ENCODE assay signal across 1 cellular context in the genomic region with DNA sequence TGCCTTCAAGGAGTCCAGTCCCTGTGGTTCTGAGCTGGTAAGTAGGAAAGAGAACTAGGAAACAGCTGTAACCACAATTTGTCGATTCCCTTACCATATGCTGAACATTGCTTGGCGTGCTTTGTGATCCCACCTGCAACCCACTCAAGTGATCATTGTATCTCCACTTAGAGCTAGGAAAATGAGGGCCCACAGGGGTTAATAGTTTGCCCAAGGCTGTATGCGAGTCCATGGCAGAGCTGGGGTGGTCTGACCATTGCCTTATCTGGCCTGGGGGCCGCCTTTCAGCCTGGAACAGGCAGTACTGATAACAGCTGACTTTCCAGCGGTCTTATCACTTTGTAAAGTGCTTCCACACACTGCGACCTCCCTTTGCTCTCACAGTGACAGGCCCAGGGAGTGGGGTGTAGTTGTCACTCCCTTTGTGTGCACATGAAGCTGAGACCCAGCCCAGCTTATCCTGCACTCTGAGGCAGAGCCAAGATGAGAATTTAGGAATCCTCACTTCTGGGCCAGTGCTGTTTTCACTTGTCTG.
A peak's percentile ranks its signal among the peaks of the same experiment; 100 is the strongest.
TF ChIP-seq lines count a peak whose summit lies in the region.

No MANE protein-coding gene starts in this region.

TF ChIP-seq in K562, 482 proteins besides CTCF, POLR2A, EP300 and RAD21 (continued from another document and continues in another):
- TF ChIP-seq, protein P1, sequence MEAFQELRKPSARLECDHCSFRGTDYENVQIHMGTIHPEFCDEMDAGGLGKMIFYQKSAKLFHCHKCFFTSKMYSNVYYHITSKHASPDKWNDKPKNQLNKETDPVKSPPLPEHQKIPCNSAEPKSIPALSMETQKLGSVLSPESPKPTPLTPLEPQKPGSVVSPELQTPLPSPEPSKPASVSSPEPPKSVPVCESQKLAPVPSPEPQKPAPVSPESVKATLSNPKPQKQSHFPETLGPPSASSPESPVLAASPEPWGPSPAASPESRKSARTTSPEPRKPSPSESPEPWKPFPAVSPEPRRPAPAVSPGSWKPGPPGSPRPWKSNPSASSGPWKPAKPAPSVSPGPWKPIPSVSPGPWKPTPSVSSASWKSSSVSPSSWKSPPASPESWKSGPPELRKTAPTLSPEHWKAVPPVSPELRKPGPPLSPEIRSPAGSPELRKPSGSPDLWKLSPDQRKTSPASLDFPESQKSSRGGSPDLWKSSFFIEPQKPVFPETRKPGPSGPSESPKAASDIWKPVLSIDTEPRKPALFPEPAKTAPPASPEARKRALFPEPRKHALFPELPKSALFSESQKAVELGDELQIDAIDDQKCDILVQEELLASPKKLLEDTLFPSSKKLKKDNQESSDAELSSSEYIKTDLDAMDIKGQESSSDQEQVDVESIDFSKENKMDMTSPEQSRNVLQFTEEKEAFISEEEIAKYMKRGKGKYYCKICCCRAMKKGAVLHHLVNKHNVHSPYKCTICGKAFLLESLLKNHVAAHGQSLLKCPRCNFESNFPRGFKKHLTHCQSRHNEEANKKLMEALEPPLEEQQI (IDR thresholded peaks at IDR 0.05): 0 out of 2 replicates have a peak, but pooled peaks have one; percentile 22
- TF ChIP-seq ESRRA (IDR thresholded peaks at IDR 0.05; ENCODE audit: borderline replicate concordance, low read depth) (peak; percentile 50; the same call in 1 of the 2 replicates), DEAF1 (CRISPR knock-in tag; IDR thresholded peaks at IDR 0.05) (0 out of 2 replicates have a peak, but pooled peaks have one; percentile 8), EP400 (IDR thresholded peaks at IDR 0.05) (peak; percentile 28; the same call in 1 of the 2 replicates), CHD1 (IDR thresholded peaks at IDR 0.05; ENCODE audit: low read length) (no peak), MXI1 (IDR thresholded peaks at IDR 0.05; ENCODE audit: low read depth, low read length) (0 out of 2 replicates have a peak, but pooled peaks have one; percentile 51), SMARCB1 (IDR thresholded peaks at IDR 0.05; ENCODE audit: insufficient read length, low read depth) (no peak), ZNF23 (CRISPR knock-in tag; IDR thresholded peaks at IDR 0.05) (no peak), ZSCAN29 (IDR thresholded peaks at IDR 0.05) (no peak), RUNX1 (IDR thresholded peaks at IDR 0.05; ENCODE audit: low read depth) (peak; percentile 70), MAZ (CRISPR knock-in tag; conservative IDR thresholded peaks at IDR 0.05 in 1 of 2, IDR thresholded peaks at IDR 0.05 in 1 of 2) (peak; percentile 62 to 81; a peak in 3 of 4 replicates), FOXA1 (IDR thresholded peaks at IDR 0.05; ENCODE audit: borderline replicate concordance) (no peak), GTF2A2 (tag; IDR thresholded peaks at IDR 0.05) (no peak), STAT6 (CRISPR knock-in tag; IDR thresholded peaks at IDR 0.05) (0 out of 2 replicates have a peak, but pooled peaks have one; percentile 43), ZKSCAN1 (IDR thresholded peaks at IDR 0.05; ENCODE audit: low read depth, low read length) (0 out of 2 replicates have a peak, but pooled peaks have one; percentile 42), CBX2 (IDR thresholded peaks at IDR 0.05; ENCODE audit: insufficient read depth, low read length, poor library complexity, severe bottlenecking) (no peak), TEAD1 (CRISPR knock-in tag; IDR thresholded peaks at IDR 0.05) (no peak; a peak in 1 of 4 replicates), CBFA2T3 (IDR thresholded peaks at IDR 0.05) (peak; percentile 96), FIP1L1 (IDR thresholded peaks at IDR 0.05; ENCODE audit: low read depth, low read length, poor library complexity, severe bottlenecking) (no peak), NCOA1 (IDR thresholded peaks at IDR 0.05; ENCODE audit: low read depth) (peak; percentile 57; the same call in 1 of the 2 replicates), CREB3L1 (IDR thresholded peaks at IDR 0.05; ENCODE audit: borderline replicate concordance, low read depth) (peak; percentile 36; the same call in 1 of the 2 replicates), MYNN (IDR thresholded peaks at IDR 0.05) (peak; percentile 90; the same call in 1 of the 2 replicates), MYNN (CRISPR knock-in tag; IDR thresholded peaks at IDR 0.05) (no peak), ZNF24 (IDR thresholded peaks at IDR 0.05) (peak; percentile 28; the same call in 1 of the 2 replicates), STAT5A (IDR thresholded peaks at IDR 0.05; ENCODE audit: borderline replicate concordance, low read length) (peak; percentile 74; the same call in 1 of the 2 replicates), SIX5 (IDR thresholded peaks at IDR 0.05; ENCODE audit: borderline replicate concordance in 1 of 2, insufficient read depth in 1 of 2, low read depth in 1 of 2, low read length in 2 of 2) (no peak), CBFA2T2 (conservative IDR thresholded peaks at IDR 0.05) (peak; percentile 93), HOXB6 (CRISPR knock-in tag; IDR thresholded peaks at IDR 0.05; ENCODE audit: borderline replicate concordance) (no peak), ZC3H11A (IDR thresholded peaks at IDR 0.05; ENCODE audit: low read depth, low read length) (no peak), SAP30 (IDR thresholded peaks at IDR 0.05; ENCODE audit: borderline replicate concordance, insufficient read depth, low read depth, low read length, poor library complexity, severe bottlenecking) (peak; percentile 63)
- TF ChIP-seq, protein P2, sequence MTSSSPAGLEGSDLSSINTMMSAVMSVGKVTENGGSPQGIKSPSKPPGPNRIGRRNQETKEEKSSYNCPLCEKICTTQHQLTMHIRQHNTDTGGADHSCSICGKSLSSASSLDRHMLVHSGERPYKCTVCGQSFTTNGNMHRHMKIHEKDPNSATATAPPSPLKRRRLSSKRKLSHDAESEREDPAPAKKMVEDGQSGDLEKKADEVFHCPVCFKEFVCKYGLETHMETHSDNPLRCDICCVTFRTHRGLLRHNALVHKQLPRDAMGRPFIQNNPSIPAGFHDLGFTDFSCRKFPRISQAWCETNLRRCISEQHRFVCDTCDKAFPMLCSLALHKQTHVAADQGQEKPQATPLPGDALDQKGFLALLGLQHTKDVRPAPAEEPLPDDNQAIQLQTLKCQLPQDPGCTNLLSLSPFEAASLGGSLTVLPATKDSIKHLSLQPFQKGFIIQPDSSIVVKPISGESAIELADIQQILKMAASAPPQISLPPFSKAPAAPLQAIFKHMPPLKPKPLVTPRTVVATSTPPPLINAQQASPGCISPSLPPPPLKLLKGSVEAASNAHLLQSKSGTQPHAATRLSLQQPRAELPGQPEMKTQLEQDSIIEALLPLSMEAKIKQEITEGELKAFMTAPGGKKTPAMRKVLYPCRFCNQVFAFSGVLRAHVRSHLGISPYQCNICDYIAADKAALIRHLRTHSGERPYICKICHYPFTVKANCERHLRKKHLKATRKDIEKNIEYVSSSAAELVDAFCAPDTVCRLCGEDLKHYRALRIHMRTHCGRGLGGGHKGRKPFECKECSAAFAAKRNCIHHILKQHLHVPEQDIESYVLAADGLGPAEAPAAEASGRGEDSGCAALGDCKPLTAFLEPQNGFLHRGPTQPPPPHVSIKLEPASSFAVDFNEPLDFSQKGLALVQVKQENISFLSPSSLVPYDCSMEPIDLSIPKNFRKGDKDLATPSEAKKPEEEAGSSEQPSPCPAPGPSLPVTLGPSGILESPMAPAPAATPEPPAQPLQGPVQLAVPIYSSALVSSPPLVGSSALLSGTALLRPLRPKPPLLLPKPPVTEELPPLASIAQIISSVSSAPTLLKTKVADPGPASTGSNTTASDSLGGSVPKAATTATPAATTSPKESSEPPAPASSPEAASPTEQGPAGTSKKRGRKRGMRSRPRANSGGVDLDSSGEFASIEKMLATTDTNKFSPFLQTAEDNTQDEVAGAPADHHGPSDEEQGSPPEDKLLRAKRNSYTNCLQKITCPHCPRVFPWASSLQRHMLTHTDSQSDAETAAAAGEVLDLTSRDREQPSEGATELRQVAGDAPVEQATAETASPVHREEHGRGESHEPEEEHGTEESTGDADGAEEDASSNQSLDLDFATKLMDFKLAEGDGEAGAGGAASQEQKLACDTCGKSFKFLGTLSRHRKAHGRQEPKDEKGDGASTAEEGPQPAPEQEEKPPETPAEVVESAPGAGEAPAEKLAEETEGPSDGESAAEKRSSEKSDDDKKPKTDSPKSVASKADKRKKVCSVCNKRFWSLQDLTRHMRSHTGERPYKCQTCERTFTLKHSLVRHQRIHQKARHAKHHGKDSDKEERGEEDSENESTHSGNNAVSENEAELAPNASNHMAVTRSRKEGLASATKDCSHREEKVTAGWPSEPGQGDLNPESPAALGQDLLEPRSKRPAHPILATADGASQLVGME (CRISPR knock-in tag; IDR thresholded peaks at IDR 0.05): 0 out of 2 replicates have a peak, but pooled peaks have one; percentile 24
- TF ChIP-seq, protein P3, sequence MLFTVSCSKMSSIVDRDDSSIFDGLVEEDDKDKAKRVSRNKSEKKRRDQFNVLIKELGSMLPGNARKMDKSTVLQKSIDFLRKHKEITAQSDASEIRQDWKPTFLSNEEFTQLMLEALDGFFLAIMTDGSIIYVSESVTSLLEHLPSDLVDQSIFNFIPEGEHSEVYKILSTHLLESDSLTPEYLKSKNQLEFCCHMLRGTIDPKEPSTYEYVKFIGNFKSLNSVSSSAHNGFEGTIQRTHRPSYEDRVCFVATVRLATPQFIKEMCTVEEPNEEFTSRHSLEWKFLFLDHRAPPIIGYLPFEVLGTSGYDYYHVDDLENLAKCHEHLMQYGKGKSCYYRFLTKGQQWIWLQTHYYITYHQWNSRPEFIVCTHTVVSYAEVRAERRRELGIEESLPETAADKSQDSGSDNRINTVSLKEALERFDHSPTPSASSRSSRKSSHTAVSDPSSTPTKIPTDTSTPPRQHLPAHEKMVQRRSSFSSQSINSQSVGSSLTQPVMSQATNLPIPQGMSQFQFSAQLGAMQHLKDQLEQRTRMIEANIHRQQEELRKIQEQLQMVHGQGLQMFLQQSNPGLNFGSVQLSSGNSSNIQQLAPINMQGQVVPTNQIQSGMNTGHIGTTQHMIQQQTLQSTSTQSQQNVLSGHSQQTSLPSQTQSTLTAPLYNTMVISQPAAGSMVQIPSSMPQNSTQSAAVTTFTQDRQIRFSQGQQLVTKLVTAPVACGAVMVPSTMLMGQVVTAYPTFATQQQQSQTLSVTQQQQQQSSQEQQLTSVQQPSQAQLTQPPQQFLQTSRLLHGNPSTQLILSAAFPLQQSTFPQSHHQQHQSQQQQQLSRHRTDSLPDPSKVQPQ (CRISPR knock-in tag; IDR thresholded peaks at IDR 0.05; ENCODE audit: borderline replicate concordance): no peak
- TF ChIP-seq, protein P4, sequence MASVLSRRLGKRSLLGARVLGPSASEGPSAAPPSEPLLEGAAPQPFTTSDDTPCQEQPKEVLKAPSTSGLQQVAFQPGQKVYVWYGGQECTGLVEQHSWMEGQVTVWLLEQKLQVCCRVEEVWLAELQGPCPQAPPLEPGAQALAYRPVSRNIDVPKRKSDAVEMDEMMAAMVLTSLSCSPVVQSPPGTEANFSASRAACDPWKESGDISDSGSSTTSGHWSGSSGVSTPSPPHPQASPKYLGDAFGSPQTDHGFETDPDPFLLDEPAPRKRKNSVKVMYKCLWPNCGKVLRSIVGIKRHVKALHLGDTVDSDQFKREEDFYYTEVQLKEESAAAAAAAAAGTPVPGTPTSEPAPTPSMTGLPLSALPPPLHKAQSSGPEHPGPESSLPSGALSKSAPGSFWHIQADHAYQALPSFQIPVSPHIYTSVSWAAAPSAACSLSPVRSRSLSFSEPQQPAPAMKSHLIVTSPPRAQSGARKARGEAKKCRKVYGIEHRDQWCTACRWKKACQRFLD (CRISPR knock-in tag; IDR thresholded peaks at IDR 0.05): peak; percentile 86
- TF ChIP-seq, protein P5, sequence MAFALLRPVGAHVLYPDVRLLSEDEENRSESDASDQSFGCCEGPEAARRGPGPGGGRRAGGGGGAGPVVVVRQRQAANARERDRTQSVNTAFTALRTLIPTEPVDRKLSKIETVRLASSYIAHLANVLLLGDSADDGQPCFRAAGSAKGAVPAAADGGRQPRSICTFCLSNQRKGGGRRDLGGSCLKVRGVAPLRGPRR (CRISPR knock-in tag; IDR thresholded peaks at IDR 0.05): 0 out of 2 replicates have a peak, but pooled peaks have one; percentile 19
